In the genomic region with DNA sequence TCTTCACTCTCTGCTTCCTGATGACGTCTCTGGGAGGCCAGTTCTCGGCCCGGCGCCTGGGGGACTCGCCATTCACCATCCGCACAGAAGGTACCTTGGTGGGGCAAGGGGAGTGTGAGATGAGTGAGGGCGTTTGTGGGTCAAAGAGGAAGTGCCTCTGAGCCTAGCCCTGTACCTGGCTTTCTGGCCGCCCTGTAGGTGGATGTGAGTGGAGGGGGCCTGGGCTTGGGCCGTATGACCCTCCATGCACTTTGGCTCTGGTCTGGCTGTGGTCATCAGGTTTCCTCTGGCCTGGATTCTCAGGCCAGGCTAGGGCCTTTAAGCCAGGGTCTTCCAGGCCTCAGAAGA, we compare ENCODE assay signal across 1 cellular context.
TF ChIP-seq lines count a peak whose summit lies in the region.

No MANE protein-coding gene starts in this region.

TF ChIP-seq in HCT116, 20 proteins besides CTCF, POLR2A, EP300 and RAD21:
- TF ChIP-seq ZFX (IDR thresholded peaks at IDR 0.05) (no peak), JUND (IDR thresholded peaks at IDR 0.05) (no peak), ZNF274 (IDR thresholded peaks at IDR 0.05; ENCODE audit: low read depth, low read length) (no peak), ELF1 (IDR thresholded peaks at IDR 0.05; ENCODE audit: borderline replicate concordance, low read depth) (no peak), SP1 (IDR thresholded peaks at IDR 0.05; ENCODE audit: low read depth) (no peak)
